ENCODE assay signal across 16 cellular contexts in genomic region chr6:46184114-46184513, GRCh38. TPM values are rescaled to one million over a fixed set of nuclear protein-coding genes. Genes with fewer than 3 reads are reported as not detected.
A peak's percentile ranks its signal among the peaks of the same experiment; 100 is the strongest.
DNase-seq lines count a peak whose midpoint lies in the region; ATAC-seq and TF ChIP-seq lines count a peak whose summit lies in the region.
"Had no signal": no experiment of that assay in that cellular context is flagged by ENCODE, and none has a peak within 500 bp of the region (broad histone marks: within the 10 kb centered on the region; RNA-seq: fewer than 3 reads in every experiment).

No MANE protein-coding gene starts in this region.

- H3K27me3 Mint-ChIP-seq in WTC11 (ENCODE audit: low read depth), result peaks cover under 1% of the 10 kb centered on the region; the same call in 1 of the 2 replicates
- peaks cover 61% of the 10 kb centered on the region for H3K27me3 Mint-ChIP-seq in activated CD8-positive, alpha-beta memory T cell treated with anti-CD3 and anti-CD28 coated beads, Interleukin-2, amount 10 ng/mL, durations not matched to agents 7 days and 5 days

- TF ChIP-seq CTCF in RWPE1 (conservative IDR thresholded peaks at IDR 0.05; ENCODE audit: low read depth) (no peak), WTC11 (IDR thresholded peaks at IDR 0.05) (no peak), GM13977 (IDR thresholded peaks at IDR 0.05; ENCODE audit: extremely low read depth, insufficient read depth, missing control alignments) (no peak)

- no peak overlapping the region for H3K4me3 Mint-ChIP-seq in WTC11
- no peak overlapping the region for H3K4me3 Mint-ChIP-seq in activated CD8-positive, alpha-beta memory T cell treated with anti-CD3 and anti-CD28 coated beads, Interleukin-2, amount 10 ng/mL, durations not matched to agents 7 days and 5 days
- H3K4me3 Mint-ChIP-seq: dendritic cell treated with granulocyte-macrophage colony-stimulating factor and Interleukin-4, amounts not matched to agents 40 ng/mL and 50 ng/mL, for 4 days; IgD-negative memory B cell; natural killer cell treated with Interleukin-12 subunit alpha and Interleukin-12 subunit beta and Interleukin-15 and Interleukin-18, amount 100 ng/mL, for 72 hours; stimulated activated memory B cell treated with anti-CD40 and anti-IgM and Interleukin-4, amounts not matched to agents 10 μg/mL and 1 μg/mL and 100 μg/mL, for 72 hours had no signal

- DNase-seq in GM04504 (ENCODE audit: low read depth) (peak; percentile 72), RWPE1 (ENCODE audit: low spot score) (peak; percentile 53), fibroblast of gingiva (ENCODE audit: low read depth) (peak; percentile 67), renal cortical epithelial cell (ENCODE audit: low read depth) (peak; percentile 87), WTC11 (ENCODE audit: low spot score) (no peak), GM13977 (ENCODE audit: low spot score) (no peak), SKM-1 treated with dmso at 0.1 percent for 144 hours (lab: John Stamatoyannopoulos, UW; ENCODE audit: unreplicated experiment) (no peak)
- no peak for DNase-seq in activated CD8-positive, alpha-beta memory T cell treated with anti-CD3 and anti-CD28 coated beads, Interleukin-2, amount 10 ng/mL, durations not matched to agents 7 days and 5 days
- DNase-seq: COR-L47; NCI-H2171 treated with DMSO at 0.1 percent for 48 hours; stimulated activated CD4-positive, alpha-beta T cell treated with anti-CD3 and anti-CD28 coated beads, Interleukin-15, amount 100 ng/mL, for 24 hours had no signal

- no peaks in the 10 kb centered on the region; the same call in 1 of the 2 replicates for H3K9me3 Mint-ChIP-seq in WTC11
- no peaks in the 10 kb centered on the region for H3K9me3 Mint-ChIP-seq in activated CD8-positive, alpha-beta memory T cell treated with anti-CD3 and anti-CD28 coated beads, Interleukin-2, amount 10 ng/mL, durations not matched to agents 7 days and 5 days (ENCODE audit: low read depth)
- H3K9me3 Mint-ChIP-seq: activated T-helper 2 cell treated with anti-CD3 and anti-CD28 coated beads, Interferon-gamma antibody, Interleukin-2, Interleukin-4, amounts not matched to agents 10 μg/mL and 5 μg/mL and 100 μg/mL, durations not matched to agents 14 hours and 24 hours and 36 hours; dendritic cell treated with granulocyte-macrophage colony-stimulating factor and Interleukin-4, amounts not matched to agents 40 ng/mL and 50 ng/mL, for 4 days; IgD-negative memory B cell; natural killer cell treated with Interleukin-12 subunit alpha and Interleukin-12 subunit beta and Interleukin-15 and Interleukin-18, amount 100 ng/mL, for 72 hours had no signal

- POLR2A ChIA-PET in RWPE1 (lab: Yijun Ruan, JAX; ENCODE audit: low non-redundant PET), result no interaction called here
- POLR2A ChIA-PET in WTC11 (lab: Charles Lee), result no interaction called here

- no peaks in the 10 kb centered on the region for H3K36me3 Mint-ChIP-seq in WTC11
- no peaks in the 10 kb centered on the region for H3K36me3 Mint-ChIP-seq in activated CD8-positive, alpha-beta memory T cell treated with anti-CD3 and anti-CD28 coated beads, Interleukin-2, amount 10 ng/mL, durations not matched to agents 7 days and 5 days
- H3K36me3 Mint-ChIP-seq: natural killer cell treated with Interleukin-12 subunit alpha and Interleukin-12 subunit beta and Interleukin-15 and Interleukin-18, amount 100 ng/mL, for 72 hours; stimulated activated memory B cell treated with anti-CD40 and anti-IgM and Interleukin-4, amounts not matched to agents 10 μg/mL and 1 μg/mL and 100 μg/mL, for 72 hours had no signal

- no peak overlapping the region for H3K27ac Mint-ChIP-seq in WTC11
- no peak overlapping the region for H3K27ac Mint-ChIP-seq in activated CD8-positive, alpha-beta memory T cell treated with anti-CD3 and anti-CD28 coated beads, Interleukin-2, amount 10 ng/mL, durations not matched to agents 7 days and 5 days
- H3K27ac Mint-ChIP-seq: activated T-helper 2 cell treated with anti-CD3 and anti-CD28 coated beads, Interferon-gamma antibody, Interleukin-2, Interleukin-4, amounts not matched to agents 10 μg/mL and 5 μg/mL and 100 μg/mL, durations not matched to agents 14 hours and 24 hours and 36 hours; dendritic cell treated with granulocyte-macrophage colony-stimulating factor and Interleukin-4, amounts not matched to agents 40 ng/mL and 50 ng/mL, for 4 days; IgD-negative memory B cell; natural killer cell treated with Interleukin-12 subunit alpha and Interleukin-12 subunit beta and Interleukin-15 and Interleukin-18, amount 100 ng/mL, for 72 hours; stimulated activated memory B cell treated with anti-CD40 and anti-IgM and Interleukin-4, amounts not matched to agents 10 μg/mL and 1 μg/mL and 100 μg/mL, for 72 hours had no signal

- in situ Hi-C loops in GM13977 (cut with MboI; ENCODE audit: low pct_unique_long_range_greater_than_20kb, low sequenced_read_pairs, unreplicated experiment), result no loop called here

- H3K27ac ChIP-seq in RWPE1, result no peak overlapping the region

- H3K4me1 Mint-ChIP-seq in WTC11, result no peaks in the 10 kb centered on the region
- no peaks in the 10 kb centered on the region for H3K4me1 Mint-ChIP-seq in activated CD8-positive, alpha-beta memory T cell treated with anti-CD3 and anti-CD28 coated beads, Interleukin-2, amount 10 ng/mL, durations not matched to agents 7 days and 5 days
- H3K4me1 Mint-ChIP-seq: IgD-negative memory B cell; stimulated activated memory B cell treated with anti-CD40 and anti-IgM and Interleukin-4, amounts not matched to agents 10 μg/mL and 1 μg/mL and 100 μg/mL, for 72 hours had no signal

- CTCF ChIA-PET in RWPE1 (lab: Yijun Ruan, JAX), result interaction anchor here (0.6 kb wide), 2 partner anchors 9 to 30 kb away, joined by 3 to 4 read pairs; no protein-coding TSS in a partner anchor
- CTCF ChIA-PET in WTC11 (lab: Charles Lee), result interaction anchor here (1.5 kb wide), 1 partner anchor 94 kb away, joined by 5 read pairs; no protein-coding TSS in a partner anchor
- CTCF ChIA-PET in activated CD8-positive, alpha-beta memory T cell treated with anti-CD3 and anti-CD28 coated beads, Interleukin-2, amount 10 ng/mL, durations not matched to agents 7 days and 5 days (lab: Charles Lee), result no interaction called here

- no peak for ATAC-seq in WTC11
- no peak for ATAC-seq in activated CD8-positive, alpha-beta memory T cell treated with anti-CD3 and anti-CD28 coated beads, Interleukin-2, amount 10 ng/mL, durations not matched to agents 7 days and 5 days
- ATAC-seq: natural killer cell treated with Interleukin-12 subunit alpha and Interleukin-12 subunit beta and Interleukin-15 and Interleukin-18, amount 100 ng/mL, for 72 hours; stimulated activated memory B cell treated with anti-CD40 and anti-IgM and Interleukin-4, amounts not matched to agents 10 μg/mL and 1 μg/mL and 100 μg/mL, for 72 hours had no signal

TF ChIP-seq in WTC11, 78 proteins besides CTCF, POLR2A, EP300 and RAD21 (continues in another document):
- TF ChIP-seq GRHL2 (CRISPR knock-in tag; IDR thresholded peaks at IDR 0.05; ENCODE audit: insufficient replicate concordance, severe bottlenecking) (no peak), ZNF671 (CRISPR knock-in tag; IDR thresholded peaks at IDR 0.05) (no peak), OVOL2 (CRISPR knock-in tag; IDR thresholded peaks at IDR 0.05; ENCODE audit: borderline replicate concordance) (no peak), HMGA2 (CRISPR knock-in tag; IDR thresholded peaks at IDR 0.05) (no peak), ZNF396 (CRISPR knock-in tag; IDR thresholded peaks at IDR 0.05; ENCODE audit: borderline replicate concordance) (no peak), ZNF317 (CRISPR knock-in tag; IDR thresholded peaks at IDR 0.05; ENCODE audit: borderline replicate concordance, low read depth) (no peak), ESRRA (CRISPR knock-in tag; IDR thresholded peaks at IDR 0.05; ENCODE audit: borderline replicate concordance) (no peak)
- TF ChIP-seq, protein P1, sequence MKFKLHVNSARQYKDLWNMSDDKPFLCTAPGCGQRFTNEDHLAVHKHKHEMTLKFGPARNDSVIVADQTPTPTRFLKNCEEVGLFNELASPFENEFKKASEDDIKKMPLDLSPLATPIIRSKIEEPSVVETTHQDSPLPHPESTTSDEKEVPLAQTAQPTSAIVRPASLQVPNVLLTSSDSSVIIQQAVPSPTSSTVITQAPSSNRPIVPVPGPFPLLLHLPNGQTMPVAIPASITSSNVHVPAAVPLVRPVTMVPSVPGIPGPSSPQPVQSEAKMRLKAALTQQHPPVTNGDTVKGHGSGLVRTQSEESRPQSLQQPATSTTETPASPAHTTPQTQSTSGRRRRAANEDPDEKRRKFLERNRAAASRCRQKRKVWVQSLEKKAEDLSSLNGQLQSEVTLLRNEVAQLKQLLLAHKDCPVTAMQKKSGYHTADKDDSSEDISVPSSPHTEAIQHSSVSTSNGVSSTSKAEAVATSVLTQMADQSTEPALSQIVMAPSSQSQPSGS (CRISPR knock-in tag; IDR thresholded peaks at IDR 0.05; ENCODE audit: borderline replicate concordance, low read depth), result no peak

RNA-seq across cellular contexts. Expression of gene ENPP5, which starts 13.3 kb away (rescaled TPM):
- total RNA-seq in renal cortical epithelial cell, result 9.3 and 11.1 TPM in 2 replicates
- 9.1 to 10.8 TPM (median 9.3 TPM) in 3 replicates for total RNA-seq in WTC11 (2021)
- under 1 TPM in 1 of 2 experiments, not detected in 1; 0.58 TPM for total RNA-seq in activated CD8-positive, alpha-beta memory T cell treated with anti-CD3 and anti-CD28 coated beads, Interleukin-2, amount 10 ng/mL, durations not matched to agents 7 days and 5 days
- total RNA-seq: activated T-helper 2 cell treated with anti-CD3 and anti-CD28 coated beads, Interferon-gamma antibody, Interleukin-2, Interleukin-4, amounts not matched to agents 10 μg/mL and 5 μg/mL and 100 μg/mL, durations not matched to agents 14 hours and 24 hours and 36 hours had no signal

RNA-seq across cellular contexts. Expression of gene ENPP4, which starts 54.3 kb away (rescaled TPM):
- total RNA-seq in renal cortical epithelial cell (9.1 and 25.5 TPM in 2 replicates), WTC11 (2021) (2.8 to 3.9 TPM (median 3.6 TPM) in 3 replicates)
- total RNA-seq in activated CD8-positive, alpha-beta memory T cell treated with anti-CD3 and anti-CD28 coated beads, Interleukin-2, amount 10 ng/mL, durations not matched to agents 7 days and 5 days, result 1 to 10 TPM; 7.1 to 8.0 TPM

Comparison
In these comparisons a context has a peak if more than half of its experiments do, and no peak if none do; other contexts are left out.
1. DNase-seq: peak in GM04504 (single experiment), RWPE1 (single experiment), fibroblast of gingiva (single experiment) and renal cortical epithelial cell (single experiment); none in WTC11 (single experiment), GM13977 (single experiment), SKM-1 treated with dmso at 0.1 percent for 144 hours (single experiment) and activated CD8-positive, alpha-beta memory T cell treated with anti-CD3 and anti-CD28 coated beads, Interleukin-2, amount 10 ng/mL, durations not matched to agents 7 days and 5 days (single experiment).